ENCODE assay signal across 12 cellular contexts in genomic region chr7:47771301-47771989, GRCh38.
DNase-seq lines count a peak whose midpoint lies in the region; ATAC-seq and TF ChIP-seq lines count a peak whose summit lies in the region.
"Had no signal": no experiment of that assay in that cellular context is flagged by ENCODE, and none has a peak within 500 bp of the region (broad histone marks: within the 10 kb centered on the region; RNA-seq: fewer than 3 reads in every experiment).

No MANE protein-coding gene starts in this region.

- peaks cover 45% of the 10 kb centered on the region for H3K4me1 ChIP-seq in skeletal muscle satellite cell (ENCODE audit: control insufficient read depth, insufficient read depth, low read length)
- H3K4me1 ChIP-seq: prostate gland had no signal

- H3K4me3 Mint-ChIP-seq in activated T-cell treated with anti-CD3 and anti-CD28 coated beads, Interleukin-2, amount 50 U/mL, for 24 hours = no peak overlapping the region
- H3K4me3 Mint-ChIP-seq: endodermal cell had no signal

- H3K36me3 Mint-ChIP-seq in activated T-cell treated with anti-CD3 and anti-CD28 coated beads, Interleukin-2, amount 50 U/mL, for 24 hours (ENCODE audit: low read depth) = no peaks in the 10 kb centered on the region

- DNase-seq in ELR (ENCODE audit: low read depth) (peak; percentile 60), fibroblast of the aortic adventitia (ENCODE audit: low read depth) (peak; percentile 75)
- no peak for DNase-seq in activated T-cell treated with anti-CD3 and anti-CD28 coated beads, Interleukin-2, amount 50 U/mL, for 24 hours
- no peak for DNase-seq in activated CD4-positive, alpha-beta T cell treated with anti-CD3 and anti-CD28 coated beads for 1 hour
- DNase-seq: activated CD8-positive, alpha-beta memory T cell treated with anti-CD3 and anti-CD28 coated beads, Interleukin-2, amount 50 U/mL, for 48 hours; endodermal cell; Kasumi-1; stomach had no signal

- H3K9ac ChIP-seq in skeletal muscle satellite cell (ENCODE audit: low read depth, low read length) = peak overlapping the region; percentile 46

- no peaks in the 10 kb centered on the region for H3K9me3 ChIP-seq in skeletal muscle satellite cell (replicated peaks; ENCODE audit: low read length)
- H3K9me3 ChIP-seq: prostate gland, stomach had no signal

- H3K27me3 Mint-ChIP-seq in activated T-cell treated with anti-CD3 and anti-CD28 coated beads, Interleukin-2, amount 50 U/mL, for 24 hours = peaks cover 3% of the 10 kb centered on the region

- no peaks in the 10 kb centered on the region for H3K27me3 ChIP-seq in skeletal muscle satellite cell (ENCODE audit: control insufficient read depth, insufficient read depth, low read length)
- H3K27me3 ChIP-seq: stomach had no signal

- no peaks in the 10 kb centered on the region for H3K4me1 Mint-ChIP-seq in activated T-cell treated with anti-CD3 and anti-CD28 coated beads, Interleukin-2, amount 50 U/mL, for 24 hours (ENCODE audit: low read depth)

- H3K27ac Mint-ChIP-seq in activated T-cell treated with anti-CD3 and anti-CD28 coated beads, Interleukin-2, amount 50 U/mL, for 24 hours = no peak overlapping the region
- H3K27ac Mint-ChIP-seq: endodermal cell had no signal

- H3K9me3 Mint-ChIP-seq in activated T-cell treated with anti-CD3 and anti-CD28 coated beads, Interleukin-2, amount 50 U/mL, for 24 hours = no peaks in the 10 kb centered on the region
- H3K9me3 Mint-ChIP-seq: endodermal cell had no signal

- H3K36me3 ChIP-seq in skeletal muscle satellite cell (ENCODE audit: insufficient read depth, low read length) = no peaks in the 10 kb centered on the region
- H3K36me3 ChIP-seq: prostate gland, stomach had no signal

- peak; percentile 49 for TF ChIP-seq CTCF in fibroblast of the aortic adventitia (IDR thresholded peaks at IDR 0.05; ENCODE audit: insufficient read depth, low read length)

- H3K4me3 ChIP-seq in fibroblast of the aortic adventitia (ENCODE audit: low read depth, low read length) = no peak overlapping the region
- H3K4me3 ChIP-seq in skeletal muscle satellite cell (ENCODE audit: low read length) = no peak overlapping the region
- H3K4me3 ChIP-seq: prostate gland, stomach had no signal

- no peak for ATAC-seq in GM21737 (IDR thresholded peaks at IDR 0.05; ENCODE audit: unreplicated experiment)

- H3K4me2 ChIP-seq in skeletal muscle satellite cell (ENCODE audit: low read length) = peak overlapping the region; percentile 22

TF ChIP-seq in PFSK-1, 5 proteins besides CTCF, POLR2A, EP300 and RAD21:
- TF ChIP-seq TAF1 (IDR thresholded peaks at IDR 0.05; ENCODE audit: borderline replicate concordance, insufficient read depth, low read length) = 0 out of 2 replicates have a peak, but pooled peaks have one; percentile 8
- no peak for TF ChIP-seq REST (IDR thresholded peaks at IDR 0.05; ENCODE audit: insufficient read depth in 1 of 2, low read depth in 2 of 2, low read length in 2 of 2)
TF ChIP-seq in PFSK-1: peak in this region for 1.

Comparison
In these comparisons a context has a peak if more than half of its experiments do, and no peak if none do; other contexts are left out.
1. DNase-seq: peak in ELR (single experiment) and fibroblast of the aortic adventitia (single experiment); none in activated T-cell treated with anti-CD3 and anti-CD28 coated beads, Interleukin-2, amount 50 U/mL, for 24 hours (single experiment) and activated CD4-positive, alpha-beta T cell treated with anti-CD3 and anti-CD28 coated beads for 1 hour (single experiment).